15 cellular contexts compared by ENCODE assay signal in genomic region chr16:84547539-84548058, GRCh38. TPM values are rescaled to one million over a fixed set of nuclear protein-coding genes. Genes with fewer than 3 reads are reported as not detected.
DNase-seq lines count a peak whose midpoint lies in the region; TF ChIP-seq lines count a peak whose summit lies in the region.
"Had no signal": no experiment of that assay in that cellular context is flagged by ENCODE, and none has a peak within 500 bp of the region (broad histone marks: within the 10 kb centered on the region; RNA-seq: fewer than 3 reads in every experiment).

No MANE protein-coding gene starts in this region.

- H3K4me1 Mint-ChIP-seq in nephron: peaks cover 41% of the 10 kb centered on the region

- no peaks in the 10 kb centered on the region for H3K9me3 ChIP-seq in BLaER1
- no peaks in the 10 kb centered on the region for H3K9me3 ChIP-seq in mammary epithelial cell (replicated peaks; ENCODE audit: insufficient read depth, low read length)
- H3K9me3 ChIP-seq in suprapubic skin: no peaks in the 10 kb centered on the region
- H3K9me3 ChIP-seq: esophagus muscularis mucosa, pancreas had no signal

- in situ Hi-C loops in mammary epithelial cell (cut with MboI; ENCODE audit: low sequenced_read_pairs in 2 of 2): no loop called here

- no peak for TF ChIP-seq POLR2A in suprapubic skin (IDR thresholded peaks at IDR 0.05)

- dilution Hi-C loops in mammary epithelial cell (cut with HindIII; ENCODE audit: low sequenced_read_pairs): loop anchor here (5.0 kb wide), 1 partner anchor 35 kb away; no protein-coding TSS in a partner anchor

- no TSS peak for BruUV-seq in mammary epithelial cell (replicated peaks; lab: Mats Ljungman, UMichigan)

- H3K27ac ChIP-seq in BLaER1 (no peak overlapping the region), mammary epithelial cell (ENCODE audit: insufficient read depth, low read depth, low read length) (no peak overlapping the region), suprapubic skin (no peak overlapping the region)
- H3K27ac ChIP-seq: C4-2B, esophagus muscularis mucosa, pancreas had no signal

- H3K9me3 Mint-ChIP-seq in nephron: no peaks in the 10 kb centered on the region

- peak; percentile 94 for DNase-seq in ELF-1 (ENCODE audit: low read depth, low spot score)
- DNase-seq in activated T-cell treated with anti-CD3 and anti-CD28 coated beads, Interleukin-2, amount 50 U/mL, for 48 hours: peak; percentile 61 to 62
- DNase-seq in mammary epithelial cell: no peak
- no peak for DNase-seq in NCI-H1048 (lab: John Stamatoyannopoulos, UW)
- no peak for DNase-seq in suprapubic skin (ENCODE audit: low spot score in 2 of 2)
- DNase-seq in 8988T: no peak
- DNase-seq: KBM-7, NCI-H1694, SHP77 had no signal

- no peak overlapping the region for H3K4me3 Mint-ChIP-seq in nephron

- no peaks in the 10 kb centered on the region for H3K36me3 Mint-ChIP-seq in nephron (ENCODE audit: low read depth)

- no peak for TF ChIP-seq CTCF in nephron (IDR thresholded peaks at IDR 0.05; ENCODE audit: unreplicated experiment in 3 of 3)
- no peak for TF ChIP-seq CTCF in mammary epithelial cell (conservative IDR thresholded peaks at IDR 0.05 in 1 of 2, IDR thresholded peaks at IDR 0.05 in 1 of 2; ENCODE audit: extremely low read depth in 1 of 2, insufficient read depth in 1 of 2, low read depth in 1 of 2, low read length in 2 of 2)
- no peak for TF ChIP-seq CTCF in suprapubic skin (IDR thresholded peaks at IDR 0.05)

- 84% methylated on average over 8 of the region's 12 CpGs for WGBS in mammary epithelial cell (ENCODE audit: low coverage, missing lambda C conversion rate)
- WGBS in suprapubic skin: 81% methylated on average over 6 of the region's 12 CpGs

- H3K4me2 ChIP-seq in BLaER1: peak overlapping the region; percentile 63
- no peak overlapping the region for H3K4me2 ChIP-seq in mammary epithelial cell (ENCODE audit: insufficient read depth, low read depth, low read length)

- H3K36me3 ChIP-seq in BLaER1 (no peaks in the 10 kb centered on the region), mammary epithelial cell (ENCODE audit: insufficient read depth, low read length) (no peaks in the 10 kb centered on the region), suprapubic skin (no peaks in the 10 kb centered on the region)
- H3K36me3 ChIP-seq: esophagus muscularis mucosa, pancreas had no signal

- no peak overlapping the region for H2AFZ ChIP-seq in mammary epithelial cell (ENCODE audit: low read depth, low read length)

- no peak overlapping the region for H3K4me3 ChIP-seq in BLaER1
- H3K4me3 ChIP-seq in mammary epithelial cell (replicated peaks in 1 of 3; ENCODE audit: insufficient read depth in 1 of 3, low read depth in 2 of 3, low read length in 3 of 3): no peak overlapping the region
- no peak overlapping the region for H3K4me3 ChIP-seq in suprapubic skin
- H3K4me3 ChIP-seq: esophagus muscularis mucosa, lung, pancreas had no signal

- H3K9ac ChIP-seq in BLaER1 (peak overlapping the region; percentile 19; the same call in 1 of the 2 replicates), mammary epithelial cell (ENCODE audit: insufficient read depth, low read length) (no peak overlapping the region)

- no peaks in the 10 kb centered on the region for H3K79me2 ChIP-seq in mammary epithelial cell (ENCODE audit: insufficient read depth, low read length)

- intact Hi-C loops in mammary epithelial cell (cut with micrococcal nuclease): no loop called here

- CTCF ChIA-PET in mammary epithelial cell (lab: Charles Lee; ENCODE audit: low non-redundant PET): no interaction called here

- peaks cover 28% of the 10 kb centered on the region for H3K27me3 Mint-ChIP-seq in nephron (ENCODE audit: low read depth)

- peaks cover 71% of the 10 kb centered on the region for H3K4me1 ChIP-seq in BLaER1
- peaks cover 6% of the 10 kb centered on the region for H3K4me1 ChIP-seq in mammary epithelial cell (ENCODE audit: insufficient read depth, low read length)
- H3K4me1 ChIP-seq in suprapubic skin: no peaks in the 10 kb centered on the region
- H3K4me1 ChIP-seq: pancreas had no signal

- H3K27me3 ChIP-seq in BLaER1 (peaks cover 5% of the 10 kb centered on the region), mammary epithelial cell (ENCODE audit: insufficient read depth, low read length) (no peaks in the 10 kb centered on the region), suprapubic skin (peaks cover 22% of the 10 kb centered on the region)
- H3K27me3 ChIP-seq: pancreas had no signal

- H4K20me1 ChIP-seq in BLaER1 (no peaks in the 10 kb centered on the region), mammary epithelial cell (ENCODE audit: insufficient read depth, low read length) (no peaks in the 10 kb centered on the region)

- H3K27ac Mint-ChIP-seq in nephron: peak overlapping the region in 2 of 3 experiments; percentile 44 to 80

- no peak for TF ChIP-seq EP300 in suprapubic skin (IDR thresholded peaks at IDR 0.05)

RNA-seq across cellular contexts. Expression of gene MEAK7, which starts 43.1 kb away (rescaled TPM):
- 100 to 1,000 TPM in 1 of 2 donors, 10 to 100 TPM in 1; 73.5 to 107 TPM for total RNA-seq in mammary epithelial cell
- 67.1 TPM for polyA plus RNA-seq in mammary epithelial cell
- polyA minus RNA-seq in mammary epithelial cell: 84.8 TPM
- 10 to 100 TPM in 3 of 4 donors, 1 to 10 TPM in 1; 9.2 to 17.9 (median 13.6) TPM for total RNA-seq in suprapubic skin

Comparison
In these comparisons a context has a peak if more than half of its experiments do, and no peak if none do; other contexts are left out.
1. DNase-seq: peak in ELF-1 (single experiment) and activated T-cell treated with anti-CD3 and anti-CD28 coated beads, Interleukin-2, amount 50 U/mL, for 48 hours (2 of 2); none in mammary epithelial cell (single experiment), NCI-H1048 (single experiment), suprapubic skin (0 of 2) and 8988T (single experiment).